ENCODE assay signal across 17 cellular contexts in the genomic region with DNA sequence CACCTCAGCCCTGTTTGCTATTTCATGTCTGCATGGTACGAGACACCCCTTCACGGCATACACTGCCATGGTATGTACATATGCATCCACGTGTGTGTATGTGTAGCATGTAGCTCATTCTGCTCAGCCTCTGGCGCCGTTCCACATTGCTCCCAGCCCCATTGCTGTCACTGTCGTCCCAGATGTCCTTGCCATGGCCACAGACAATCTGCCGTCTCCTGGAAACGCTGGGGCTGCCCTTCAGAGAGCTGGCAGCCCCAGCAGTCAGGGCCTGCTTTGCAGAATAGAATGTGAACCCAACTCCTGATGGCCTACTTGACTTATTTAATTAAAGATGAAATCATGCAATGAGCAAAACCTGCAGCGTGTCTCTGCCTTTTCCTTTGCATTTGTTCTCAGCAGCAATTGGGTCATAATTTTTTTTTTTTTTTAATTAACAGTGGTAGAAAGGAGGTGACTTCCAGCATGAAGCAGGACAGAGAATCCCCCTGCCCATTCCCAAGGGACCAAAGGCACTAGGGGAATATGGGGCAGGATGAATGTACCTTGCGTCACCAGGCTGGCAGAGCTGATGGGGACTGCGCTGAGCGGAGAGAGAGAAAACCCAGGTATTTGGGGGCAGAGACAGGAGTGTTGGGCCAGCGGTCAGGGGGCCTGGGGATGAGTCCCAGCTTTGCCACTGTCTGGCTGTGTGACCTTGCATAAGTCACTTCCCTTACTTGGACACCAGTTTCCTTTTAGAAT. TPM values are rescaled to one million over a fixed set of nuclear protein-coding genes. Genes with fewer than 3 reads are reported as not detected.
DNase-seq lines count a peak whose midpoint lies in the region; FAIRE-seq and TF ChIP-seq lines count a peak whose summit lies in the region.
"Had no signal": no experiment of that assay in that cellular context is flagged by ENCODE, and none has a peak within 500 bp of the region (broad histone marks: within the 10 kb centered on the region; RNA-seq: fewer than 3 reads in every experiment).

No MANE protein-coding gene starts in this region.

- intact Hi-C loops in sigmoid colon (cut with DNase I): no loop called here

- H3K9me3 ChIP-seq in right atrium auricular region (no peaks in the 10 kb centered on the region), sigmoid colon (no peaks in the 10 kb centered on the region), small intestine (ENCODE audit: control insufficient read depth, low read depth) (no peaks in the 10 kb centered on the region)
- H3K9me3 ChIP-seq: gastroesophageal sphincter, transverse colon had no signal

- H3K4me3 ChIP-seq in right atrium auricular region (no peak overlapping the region), sigmoid colon (no peak overlapping the region), small intestine (ENCODE audit: low read depth in 1 of 2, low read length in 2 of 2) (no peak overlapping the region)
- H3K4me3 ChIP-seq: gastroesophageal sphincter, transverse colon had no signal

- FAIRE-seq in small intestine (lab: Jason Lieb, UNC): no peak
- FAIRE-seq: colon, endothelial cell of umbilical vein had no signal

- H3K36me3 ChIP-seq in right atrium auricular region (peaks cover 15% of the 10 kb centered on the region), sigmoid colon (peaks cover 0 to 2% (median 0%) of the 10 kb centered on the region in 4 donors), small intestine (ENCODE audit: control insufficient read depth in 2 of 2, insufficient read depth in 2 of 2, low read length in 2 of 2) (no peaks in the 10 kb centered on the region)
- H3K36me3 ChIP-seq: transverse colon had no signal

- DNase-seq in NCI-H1694 treated with DMSO at 0.1 percent for 48 hours (lab: John Stamatoyannopoulos, UW) (peak; percentile 60), anterior cingulate cortex (lab: John Stamatoyannopoulos, UW) (peak in 38 of 58 donors; percentile 13 to 77 (median 46)), right atrium auricular region (ENCODE audit: low spot score) (no peak), sigmoid colon (no peak), NAMALWA (ENCODE audit: low spot score) (no peak), small intestine (no peak), iPS-NIHi11 (ENCODE audit: low spot score) (no peak)
- DNase-seq: activated CD8-positive, alpha-beta T cell treated with anti-CD3 and anti-CD28 coated beads, Interleukin-2, amount 10 ng/mL, durations not matched to agents 7 days and 5 days; activated T-cell treated with anti-CD3 and anti-CD28 coated beads, Interleukin-2, amount 50 U/mL, for 72 hours; DMS79 treated with DMSO at 0.1 percent for 48 hours; MM.1S; transverse colon had no signal

- 90 to 93% methylated on average over 13 of the region's 13 CpGs for WGBS in sigmoid colon, 2 donors
- WGBS in small intestine, 3 donors: 75 to 90% (median 87%) methylated on average over 13 of the region's 13 CpGs

- no peak for TF ChIP-seq EP300 in sigmoid colon (IDR thresholded peaks at IDR 0.05)

- H3K27ac ChIP-seq in right atrium auricular region (peak overlapping the region; percentile 76 to 78), sigmoid colon (peak overlapping the region in 3 of 4 donors; percentile 52 to 96 (median 89)), small intestine (ENCODE audit: low read depth in 1 of 2, low read length in 1 of 2) (no peak overlapping the region)
- H3K27ac ChIP-seq: C4-2B had no signal

- H3K4me1 ChIP-seq in right atrium auricular region: peaks cover 0 to 94% of the 10 kb centered on the region in 2 donors
- peaks cover 0 to 80% (median 70%) of the 10 kb centered on the region in 4 donors for H3K4me1 ChIP-seq in sigmoid colon
- no peaks in the 10 kb centered on the region for H3K4me1 ChIP-seq in small intestine (ENCODE audit: control insufficient read depth in 2 of 2, insufficient read depth in 1 of 2, low read depth in 1 of 2, low read length in 1 of 2)

- no peaks in the 10 kb centered on the region for H3K27me3 ChIP-seq in right atrium auricular region
- H3K27me3 ChIP-seq in sigmoid colon: no peaks in the 10 kb centered on the region
- no peaks in the 10 kb centered on the region for H3K27me3 ChIP-seq in small intestine (ENCODE audit: control insufficient read depth in 2 of 2, insufficient read depth in 2 of 2, low read length in 2 of 2)
- H3K27me3 ChIP-seq: gastroesophageal sphincter, transverse colon had no signal

- TF ChIP-seq CTCF in right atrium auricular region (IDR thresholded peaks at IDR 0.05): no peak
- no peak for TF ChIP-seq CTCF in sigmoid colon (IDR thresholded peaks at IDR 0.05)

- TF ChIP-seq POLR2A in sigmoid colon (IDR thresholded peaks at IDR 0.05): no peak

RNA-seq across cellular contexts. Expression of a gene that starts 49.2 kb away (rescaled TPM):
- total RNA-seq in right atrium auricular region (10 to 100 TPM; 21.3 to 45.4 TPM), sigmoid colon (10 to 100 TPM; 12.8 to 25.5 (median 16.5) TPM)
- polyA plus RNA-seq in sigmoid colon (1 to 10 TPM in 1 of 3 donors, under 1 TPM in 2; 0.23 to 3.6 (median 0.60) TPM), small intestine (1 to 10 TPM in 1 of 3 donors, under 1 TPM in 2; 0.22 to 4.8 (median 0.27) TPM)
- total RNA-seq: activated CD8-positive, alpha-beta T cell treated with anti-CD3 and anti-CD28 coated beads, Interleukin-2, amount 10 ng/mL, durations not matched to agents 7 days and 5 days; T-helper 1 cell treated with Interleukin-12 subunit alpha and Interleukin-12 subunit beta and Interleukin-4 antibody, amounts not matched to agents 30 ng/mL and 1 ng/mL, for 36 hours had no signal

Comparison
In these comparisons a context has a peak if more than half of its experiments do, and no peak if none do; other contexts are left out.
1. DNase-seq: peak in NCI-H1694 treated with DMSO at 0.1 percent for 48 hours (single experiment) and anterior cingulate cortex (38 of 58); none in right atrium auricular region (single experiment), sigmoid colon (single experiment), NAMALWA (single experiment), small intestine (single experiment) and iPS-NIHi11 (single experiment).
2. H3K27ac ChIP-seq: peak in right atrium auricular region (2 of 2) and sigmoid colon (3 of 4); none in small intestine (0 of 2).